Comparison of ENCODE assay signal across 9 cellular contexts in the genomic region with DNA sequence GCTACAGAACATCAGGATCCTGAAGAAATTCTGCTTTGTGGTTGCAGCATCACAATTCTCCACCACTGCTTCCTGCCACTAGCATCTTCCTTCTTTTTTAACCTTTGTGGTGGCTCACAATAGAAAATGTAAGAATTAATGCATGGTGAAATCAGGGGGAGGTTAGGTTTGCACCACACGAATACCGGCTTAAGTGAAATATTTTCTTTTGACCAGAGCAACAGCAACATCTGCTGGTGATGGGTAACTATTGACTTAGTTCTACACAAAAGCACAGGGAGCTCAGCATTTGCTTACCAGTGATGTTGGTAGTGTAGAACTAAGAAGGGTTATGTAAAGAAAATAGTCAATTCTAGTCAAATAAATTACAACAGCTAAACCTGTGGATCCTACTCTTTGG.
DNase-seq lines count a peak whose midpoint lies in the region; ATAC-seq and TF ChIP-seq lines count a peak whose summit lies in the region.
"Had no signal": no experiment of that assay in that cellular context is flagged by ENCODE, and none has a peak within 500 bp of the region (broad histone marks: within the 10 kb centered on the region; RNA-seq: fewer than 3 reads in every experiment).

No MANE protein-coding gene starts in this region.

- no peaks in the 10 kb centered on the region for H3K9me3 ChIP-seq in Caco-2
- H3K9me3 ChIP-seq in RWPE2 (ENCODE audit: severe bottlenecking), result no peaks in the 10 kb centered on the region
- H3K9me3 ChIP-seq in heart right ventricle, result no peaks in the 10 kb centered on the region
- H3K9me3 ChIP-seq: SJCRH30 had no signal

- no peaks in the 10 kb centered on the region for H3K36me3 Mint-ChIP-seq in Caco-2 (ENCODE audit: insufficient read depth, unreplicated experiment)

- H3K4me3 ChIP-seq in Caco-2 (ENCODE audit: low read depth, low read length) (no peak overlapping the region), RWPE2 (ENCODE audit: severe bottlenecking) (no peak overlapping the region), heart right ventricle (no peak overlapping the region)
- H3K4me3 ChIP-seq: SJCRH30 had no signal

- no peaks in the 10 kb centered on the region for H3K27me3 Mint-ChIP-seq in Caco-2 (ENCODE audit: insufficient read depth, unreplicated experiment)

- H3K9me3 Mint-ChIP-seq in Caco-2 (ENCODE audit: unreplicated experiment), result no peaks in the 10 kb centered on the region

- H3K4me3 Mint-ChIP-seq in Caco-2 (ENCODE audit: unreplicated experiment), result no peak overlapping the region

- H3K27me3 ChIP-seq in Caco-2 (replicated peaks; ENCODE audit: control insufficient read depth, insufficient read depth, low read length) (no peaks in the 10 kb centered on the region), RWPE2 (ENCODE audit: insufficient read depth, poor library complexity, severe bottlenecking) (no peaks in the 10 kb centered on the region), heart right ventricle (no peaks in the 10 kb centered on the region)
- H3K27me3 ChIP-seq: SJCRH30 had no signal

- ATAC-seq in GM18907 (IDR thresholded peaks at IDR 0.05; ENCODE audit: unreplicated experiment) (peak; percentile 45), HG03521 (IDR thresholded peaks at IDR 0.05; ENCODE audit: unreplicated experiment) (peak; percentile 61), RWPE2 (ENCODE audit: low read depth) (peak; percentile 62), heart right ventricle (peak in 4 of 8 donors; percentile 25 to 63 (median 53))

- H3K36me3 ChIP-seq in Caco-2 (ENCODE audit: control insufficient read depth, insufficient read depth, low read length), result no peaks in the 10 kb centered on the region
- H3K36me3 ChIP-seq in RWPE2 (ENCODE audit: low read depth), result peaks cover 7% of the 10 kb centered on the region; the same call in 1 of the 2 replicates
- peaks cover 0 to 100% (median 77%) of the 10 kb centered on the region in 9 donors for H3K36me3 ChIP-seq in heart right ventricle

- 6 to 16% methylated on average over 2 of the region's 2 CpGs for WGBS in heart right ventricle, 2 donors

- CTCF ChIA-PET in Caco-2 (lab: Charles Lee), result interaction anchor here (0.5 to 1.0 kb wide), 12 partner anchors 12 to 692 kb away, joined by 3 to 31 read pairs (median 4); no protein-coding TSS in a partner anchor

- POLR2A ChIA-PET in Caco-2 (lab: Charles Lee), result interaction anchor here (0.5 kb wide), 1 partner anchor 23 kb away, joined by 3 read pairs; no protein-coding TSS in a partner anchor

- BruUV-seq in Caco-2 (replicated peaks; lab: Mats Ljungman, UMichigan), result no TSS peak

- TF ChIP-seq CTCF in Caco-2 (IDR thresholded peaks at IDR 0.05; ENCODE audit: insufficient read depth in 1 of 2, low read depth in 1 of 2, low read length in 1 of 2, severe bottlenecking in 1 of 2, unreplicated experiment in 1 of 2) (peak; percentile 54 to 57), RWPE2 (IDR thresholded peaks at IDR 0.05; ENCODE audit: poor library complexity, severe bottlenecking) (peak; percentile 57), heart right ventricle (IDR thresholded peaks at IDR 0.05) (peak in 8 of 9 donors; percentile 4 to 47 (median 37))

- H3K27ac ChIP-seq in RWPE2 (ENCODE audit: poor library complexity, severe bottlenecking) (no peak overlapping the region), heart right ventricle (no peak overlapping the region)
- H3K27ac ChIP-seq: SJCRH30 had no signal

- H3K27ac Mint-ChIP-seq in Caco-2 (ENCODE audit: unreplicated experiment), result no peak overlapping the region

- H3K4me1 ChIP-seq in Caco-2 (peaks cover 4% of the 10 kb centered on the region; the same call in 1 of the 2 replicates), RWPE2 (ENCODE audit: insufficient read depth, poor library complexity, severe bottlenecking) (peaks cover 6% of the 10 kb centered on the region), heart right ventricle (peaks cover 0 to 13% (median 4%) of the 10 kb centered on the region in 9 donors)

- peaks cover 7% of the 10 kb centered on the region for H3K4me1 Mint-ChIP-seq in Caco-2 (ENCODE audit: low read depth, unreplicated experiment)

- peak in 1 of 2 experiments; percentile 55 for DNase-seq in Caco-2
- no peak for DNase-seq in RWPE2 (ENCODE audit: low spot score)
- no peak for DNase-seq in heart right ventricle
- no peak for DNase-seq in NCI-H128 (lab: John Stamatoyannopoulos, UW; ENCODE audit: unreplicated experiment)
- DNase-seq in effector CD4-positive, alpha-beta T cell, result no peak
- DNase-seq in ACHN, result no peak

- intact Hi-C loops in Caco-2 (cut with micrococcal nuclease; ENCODE audit: unreplicated experiment), result loop anchor here (1.0 to 5.0 kb wide), 7 partner anchors 42 to 681 kb away; no protein-coding TSS in a partner anchor
- intact Hi-C loops in heart right ventricle (cut with DNase I), result loop anchor here in 2 of 10 donors (10.0 kb wide), 2 partner anchors 142 to 152 kb away; no protein-coding TSS in a partner anchor

- in situ Hi-C loops in ACHN (cut with HindIII; ENCODE audit: low pct_ligation_motif_present, low pct_unique_long_range_greater_than_20kb, low sequenced_read_pairs), result no loop called here
